ENCODE assay signal across 32 cellular contexts in the genomic region with DNA sequence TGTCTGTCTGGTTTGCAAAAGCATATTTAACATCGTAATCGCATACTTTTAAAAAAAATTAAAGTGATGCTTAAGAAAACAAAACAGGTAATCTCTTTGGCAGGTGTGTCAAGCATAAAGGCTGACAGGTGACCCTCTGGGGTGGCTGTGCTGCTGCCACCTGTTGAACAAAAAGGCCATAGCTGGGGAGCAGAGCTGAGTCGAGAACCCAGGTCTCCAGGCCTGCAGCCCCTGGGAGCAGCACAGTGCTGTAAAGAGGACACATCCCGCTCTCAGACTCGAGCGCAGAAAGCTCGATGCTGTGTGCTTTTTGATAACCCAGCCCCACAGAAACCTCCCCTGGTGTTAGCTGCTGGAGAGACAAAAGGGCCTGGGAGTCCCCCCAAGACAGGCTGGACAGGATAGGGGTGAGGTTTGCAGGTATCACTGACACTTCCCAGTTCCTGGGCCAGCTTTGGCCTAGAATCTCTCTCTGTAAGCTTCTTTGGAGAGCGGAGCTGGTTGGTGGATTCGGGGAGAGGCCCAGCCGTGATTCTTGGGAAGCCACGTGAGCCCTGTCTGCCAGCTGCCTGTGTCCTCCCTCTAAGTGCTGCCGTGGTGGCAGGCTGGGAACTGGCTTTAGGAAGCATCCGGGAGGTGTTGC.
DNase-seq lines count a peak whose midpoint lies in the region; ATAC-seq and TF ChIP-seq lines count a peak whose summit lies in the region.
"Had no signal": no experiment of that assay in that cellular context is flagged by ENCODE, and none has a peak within 500 bp of the region (broad histone marks: within the 10 kb centered on the region; RNA-seq: fewer than 3 reads in every experiment).

No MANE protein-coding gene starts in this region.

- H3K4me1 ChIP-seq in H9 (ENCODE audit: insufficient read depth, low read length) = no peaks in the 10 kb centered on the region
- H3K4me1 ChIP-seq in OCI-LY1 (ENCODE audit: insufficient read depth, low read length, severe bottlenecking) = no peaks in the 10 kb centered on the region
- H3K4me1 ChIP-seq in hepatocyte (ENCODE audit: insufficient read depth) = no peaks in the 10 kb centered on the region
- H3K4me1 ChIP-seq in MM.1S (ENCODE audit: low read length) = no peaks in the 10 kb centered on the region
- H3K4me1 ChIP-seq: Caco-2, colonic mucosa, left ventricle myocardium inferior, vagina had no signal

- H3K9me3 Mint-ChIP-seq in H9 = no peaks in the 10 kb centered on the region
- H3K9me3 Mint-ChIP-seq: effector memory CD8-positive, alpha-beta T cell; mesothelial cell of epicardium; naive thymus-derived CD4-positive, alpha-beta T cell; stimulated activated naive CD8-positive, alpha-beta T cell treated with anti-CD3 and anti-CD28 coated beads, Interleukin-15, Interleukin-2, amounts not matched to agents 100 ng/mL and 50 ng/mL, for 24 hours had no signal

- no peak overlapping the region for H4K8ac ChIP-seq in H9 (replicated peaks; ENCODE audit: insufficient read length, low read depth, low read length)

- H3K23ac ChIP-seq in H9 (ENCODE audit: insufficient read length, low read depth, low read length) = no peak overlapping the region

- H4K5ac ChIP-seq in H9 (ENCODE audit: insufficient read length, low read depth, low read length) = no peak overlapping the region

- no peak overlapping the region for H3K4me2 ChIP-seq in H9 (ENCODE audit: insufficient read depth, insufficient read length, low read length)
- H3K4me2 ChIP-seq in OCI-LY1 (ENCODE audit: low read length) = no peak overlapping the region
- no peak overlapping the region for H3K4me2 ChIP-seq in hepatocyte
- no peak overlapping the region for H3K4me2 ChIP-seq in MM.1S (ENCODE audit: low read depth, low read length)
- H3K4me2 ChIP-seq: BLaER1 treated with 17β-estradiol and CSF1 and Interleukin-3, amounts not matched to agents 10 nM and 100 nM had no signal

- no peak overlapping the region for H2BK15ac ChIP-seq in H9 (ENCODE audit: low read depth, low read length)

- no peak overlapping the region for H2AK5ac ChIP-seq in H9 (ENCODE audit: insufficient read length, low read length)

- H3K36me3 ChIP-seq in OCI-LY1 (ENCODE audit: insufficient read depth, low read length) = no peaks in the 10 kb centered on the region
- no peaks in the 10 kb centered on the region for H3K36me3 ChIP-seq in hepatocyte (replicated peaks; ENCODE audit: insufficient read depth, low read depth)
- H3K36me3 ChIP-seq in MM.1S (replicated peaks; ENCODE audit: insufficient read depth, low read length) = no peaks in the 10 kb centered on the region
- H3K36me3 ChIP-seq: BLaER1 treated with 17β-estradiol and CSF1 and Interleukin-3, amounts not matched to agents 10 nM and 100 nM; colonic mucosa; left ventricle myocardium inferior; thoracic aorta; vagina had no signal

- no peak for ATAC-seq in left ventricle myocardium superior
- ATAC-seq: activated CD4-positive, alpha-beta T cell treated with anti-CD3 and anti-CD28 coated beads for 36 hours; activated CD8-positive, alpha-beta T cell treated with anti-CD3 and anti-CD28 coated beads, Interleukin-2, amount 10 ng/mL, durations not matched to agents 7 days and 5 days; effector memory CD8-positive, alpha-beta T cell; naive thymus-derived CD4-positive, alpha-beta T cell had no signal

- intact Hi-C loops in left ventricle myocardium superior (cut with micrococcal nuclease) = no loop called here

- H3K9me3 ChIP-seq in H9 (ENCODE audit: control insufficient read depth, low read depth, low read length) (no peaks in the 10 kb centered on the region), OCI-LY1 (ENCODE audit: low read length) (no peaks in the 10 kb centered on the region), hepatocyte (ENCODE audit: low read depth) (no peaks in the 10 kb centered on the region), MM.1S (replicated peaks; ENCODE audit: insufficient read depth, low read length) (no peaks in the 10 kb centered on the region)
- H3K9me3 ChIP-seq: BLaER1 treated with 17β-estradiol and CSF1 and Interleukin-3, amounts not matched to agents 10 nM and 100 nM; Caco-2; colonic mucosa; left ventricle myocardium inferior; thoracic aorta; vagina had no signal

- H2AFZ ChIP-seq in H9 (ENCODE audit: low read length) = no peak overlapping the region
- no peak overlapping the region for H2AFZ ChIP-seq in OCI-LY1 (ENCODE audit: low read length)
- H2AFZ ChIP-seq in hepatocyte = no peak overlapping the region
- no peak overlapping the region for H2AFZ ChIP-seq in MM.1S (ENCODE audit: low read length)

- H3K4me1 Mint-ChIP-seq in H9 = peaks cover 3 to 13% of the 10 kb centered on the region in 2 experiments; a peak in 3 of 4 replicates
- H3K4me1 Mint-ChIP-seq: activated CD4-positive, alpha-beta T cell treated with anti-CD3 and anti-CD28 coated beads for 36 hours; mesothelial cell of epicardium; naive thymus-derived CD4-positive, alpha-beta T cell had no signal

- H2BK120ac ChIP-seq in H9 (ENCODE audit: low read depth, low read length, poor library complexity, severe bottlenecking) = no peak overlapping the region

- H3K4ac ChIP-seq in H9 (ENCODE audit: low read depth, low read length) = no peak overlapping the region

- no peak overlapping the region for H3K56ac ChIP-seq in H9 (ENCODE audit: insufficient read length, low read depth, low read length)

- H2BK20ac ChIP-seq in H9 (ENCODE audit: low read depth, low read length, poor library complexity, severe bottlenecking) = no peak overlapping the region

- H3K9ac ChIP-seq in H9 (ENCODE audit: extremely low read depth, insufficient read length, low read length) (no peak overlapping the region), OCI-LY1 (ENCODE audit: low read length) (no peak overlapping the region), MM.1S (ENCODE audit: low read length) (no peak overlapping the region)
- H3K9ac ChIP-seq: BLaER1 treated with 17β-estradiol and CSF1 and Interleukin-3, amounts not matched to agents 10 nM and 100 nM had no signal

- no peak overlapping the region for H2BK12ac ChIP-seq in H9 (ENCODE audit: insufficient read length, low read depth, low read length)

- H3K18ac ChIP-seq in H9 (ENCODE audit: insufficient read length, low read depth, low read length) = no peak overlapping the region

- no peak overlapping the region for H3T11ph ChIP-seq in H9 (ENCODE audit: low read length)

- no peaks in the 10 kb centered on the region; a peak in 1 of 7 replicates for H3K36me3 Mint-ChIP-seq in H9 (ENCODE audit: insufficient read depth in 1 of 3, low read depth in 3 of 3)
- H3K36me3 Mint-ChIP-seq: activated naive CD8-positive, alpha-beta T cell; mesothelial cell of epicardium; naive thymus-derived CD4-positive, alpha-beta T cell had no signal

- H3K14ac ChIP-seq in H9 (ENCODE audit: insufficient read depth, low read length) = no peak overlapping the region

- no peaks in the 10 kb centered on the region; the same call in 1 of the 2 replicates for H3K27me3 Mint-ChIP-seq in H9 (ENCODE audit: low read depth)
- H3K27me3 Mint-ChIP-seq: activated CD4-positive, alpha-beta T cell treated with anti-CD3 and anti-CD28 coated beads for 36 hours; activated naive CD8-positive, alpha-beta T cell; stimulated activated naive CD8-positive, alpha-beta T cell treated with anti-CD3 and anti-CD28 coated beads, Interleukin-15, Interleukin-2, amounts not matched to agents 100 ng/mL and 50 ng/mL, for 24 hours had no signal

- no peak overlapping the region for H4K91ac ChIP-seq in H9 (ENCODE audit: insufficient read length, low read depth, low read length)

- H3K27ac Mint-ChIP-seq in H9 = no peak overlapping the region
- H3K27ac Mint-ChIP-seq: activated CD4-positive, alpha-beta T cell treated with anti-CD3 and anti-CD28 coated beads for 36 hours; activated CD8-positive, alpha-beta T cell treated with anti-CD3 and anti-CD28 coated beads, Interleukin-2, amount 10 ng/mL, durations not matched to agents 7 days and 5 days; activated naive CD8-positive, alpha-beta T cell; effector memory CD8-positive, alpha-beta T cell; mesothelial cell of epicardium; naive thymus-derived CD4-positive, alpha-beta T cell; stimulated activated naive CD8-positive, alpha-beta T cell treated with anti-CD3 and anti-CD28 coated beads, Interleukin-15, Interleukin-2, amounts not matched to agents 100 ng/mL and 50 ng/mL, for 24 hours had no signal

- TF ChIP-seq CTCF in H9 (conservative IDR thresholded peaks at IDR 0.05) (peak; percentile 47), OCI-LY1 (IDR thresholded peaks at IDR 0.05; ENCODE audit: low read length) (peak; percentile 21; the same call in 1 of the 2 replicates), hepatocyte (IDR thresholded peaks at IDR 0.05; ENCODE audit: poor library complexity) (no peak), MM.1S (IDR thresholded peaks at IDR 0.05; ENCODE audit: low read length) (no peak)

- H3F3A ChIP-seq in OCI-LY1 (ENCODE audit: insufficient read depth, low read length) (no peaks in the 10 kb centered on the region), MM.1S (ENCODE audit: insufficient read depth, low read length) (no peaks in the 10 kb centered on the region)

- no peaks in the 10 kb centered on the region for H3K79me1 ChIP-seq in H9 (ENCODE audit: insufficient read depth, low read depth, low read length, poor library complexity, severe bottlenecking)

- no peaks in the 10 kb centered on the region for H3K23me2 ChIP-seq in H9 (ENCODE audit: insufficient read length, low read depth, low read length, poor library complexity, severe bottlenecking)

- H4K20me1 ChIP-seq in H9 (ENCODE audit: control insufficient read depth, insufficient read depth, insufficient read length) (no peaks in the 10 kb centered on the region), OCI-LY1 (ENCODE audit: insufficient read depth, low read length) (no peaks in the 10 kb centered on the region), hepatocyte (ENCODE audit: insufficient read depth, poor library complexity, severe bottlenecking) (no peaks in the 10 kb centered on the region), MM.1S (ENCODE audit: insufficient read depth, low read length) (no peaks in the 10 kb centered on the region)
- H4K20me1 ChIP-seq: BLaER1 treated with 17β-estradiol and CSF1 and Interleukin-3, amounts not matched to agents 10 nM and 100 nM had no signal

- H3K4me3 ChIP-seq in OCI-LY1 (ENCODE audit: low read depth, low read length, poor library complexity, severe bottlenecking) (no peak overlapping the region), hepatocyte (no peak overlapping the region), MM.1S (ENCODE audit: low read length) (no peak overlapping the region)
- H3K4me3 ChIP-seq: BLaER1 treated with 17β-estradiol and CSF1 and Interleukin-3, amounts not matched to agents 10 nM and 100 nM; colonic mucosa; left ventricle myocardium inferior; thoracic aorta; vagina had no signal

- DNase-seq in DMS53 treated with DMSO at 0.1 percent for 48 hours (lab: John Stamatoyannopoulos, UW; ENCODE audit: unreplicated experiment) (peak; percentile 77), H9 (no peak), hepatocyte (ENCODE audit: low spot score) (peak; percentile 19), GOT3 (lab: John Stamatoyannopoulos, UW) (no peak), left ventricle myocardium superior (no peak), anterior cingulate cortex (lab: John Stamatoyannopoulos, UW) (no peak), MM.1S (no peak)
- DNase-seq: activated CD4-positive, alpha-beta T cell treated with anti-CD3 and anti-CD28 coated beads for 36 hours; activated CD8-positive, alpha-beta T cell treated with anti-CD3 and anti-CD28 coated beads, Interleukin-2, amount 10 ng/mL, durations not matched to agents 7 days and 5 days; activated effector memory CD4-positive, alpha-beta T cell treated with Interleukin-2 at 50 U/mL for 16 hours; activated T-cell treated with anti-CD3 and anti-CD28 coated beads for 4 hours; aorta; colonic mucosa; DMS79 treated with DMSO at 0.1 percent for 48 hours; effector memory CD8-positive, alpha-beta T cell; foreskin fibroblast; Karpas-422; left ventricle myocardium inferior; naive thymus-derived CD4-positive, alpha-beta T cell; NCI-H226; NK-92 treated with Interleukin-12 subunit alpha and Interleukin-12 subunit beta, amount 100 ng/mL, for 24 hours; occipital lobe; T-helper 1 cell had no signal

- H3K79me2 ChIP-seq in H9 (ENCODE audit: insufficient read depth, low read length) (no peaks in the 10 kb centered on the region), OCI-LY1 (ENCODE audit: insufficient read depth, low read length) (no peaks in the 10 kb centered on the region), hepatocyte (no peaks in the 10 kb centered on the region), MM.1S (ENCODE audit: low read length) (no peaks in the 10 kb centered on the region)

- no peak overlapping the region for H3K4me3 Mint-ChIP-seq in H9
- H3K4me3 Mint-ChIP-seq: activated CD4-positive, alpha-beta T cell treated with anti-CD3 and anti-CD28 coated beads for 36 hours; activated CD8-positive, alpha-beta T cell treated with anti-CD3 and anti-CD28 coated beads, Interleukin-2, amount 10 ng/mL, durations not matched to agents 7 days and 5 days; activated naive CD8-positive, alpha-beta T cell; effector memory CD8-positive, alpha-beta T cell; mesothelial cell of epicardium; naive thymus-derived CD4-positive, alpha-beta T cell; stimulated activated naive CD8-positive, alpha-beta T cell treated with anti-CD3 and anti-CD28 coated beads, Interleukin-15, Interleukin-2, amounts not matched to agents 100 ng/mL and 50 ng/mL, for 24 hours had no signal

- H3K27ac ChIP-seq in H9 (ENCODE audit: insufficient read length, low read depth, low read length) = no peak overlapping the region
- no peak overlapping the region for H3K27ac ChIP-seq in OCI-LY1 (ENCODE audit: low read depth, low read length, poor library complexity, severe bottlenecking)
- no peak overlapping the region for H3K27ac ChIP-seq in hepatocyte
- no peak overlapping the region for H3K27ac ChIP-seq in MM.1S (ENCODE audit: low read length)
- H3K27ac ChIP-seq: BLaER1 treated with 17β-estradiol and CSF1 and Interleukin-3, amounts not matched to agents 10 nM and 100 nM; colonic mucosa; HL-60; left ventricle myocardium inferior; thoracic aorta; vagina had no signal

- H3K9me2 ChIP-seq in OCI-LY1 (ENCODE audit: low read depth, low read length) (no peaks in the 10 kb centered on the region), hepatocyte (replicated peaks; ENCODE audit: insufficient read depth) (no peaks in the 10 kb centered on the region), MM.1S (replicated peaks; ENCODE audit: insufficient read depth, low read length) (no peaks in the 10 kb centered on the region)

- 0 out of 2 replicates have a peak, but pooled peaks cover 3% of the 10 kb centered on the region for H3K27me3 ChIP-seq in H9 (ENCODE audit: insufficient read depth, low read length)
- no peaks in the 10 kb centered on the region for H3K27me3 ChIP-seq in OCI-LY1 (ENCODE audit: insufficient read depth, low read length)
- no peaks in the 10 kb centered on the region for H3K27me3 ChIP-seq in hepatocyte
- H3K27me3 ChIP-seq in MM.1S (replicated peaks; ENCODE audit: insufficient read depth, low read length) = no peaks in the 10 kb centered on the region
- H3K27me3 ChIP-seq: BLaER1 treated with 17β-estradiol and CSF1 and Interleukin-3, amounts not matched to agents 10 nM and 100 nM; colonic mucosa; vagina had no signal

- WGBS in H9 (ENCODE audit: extremely low coverage, insufficient read length, low lambda C conversion rate) = no CpG with 5 or more reads among the region's 13 CpGs
- 86% methylated on average over 13 of the region's 13 CpGs for WGBS in hepatocyte (ENCODE audit: low lambda C conversion rate, missing lambda C conversion rate)

- no peak overlapping the region for H2BK5ac ChIP-seq in H9 (ENCODE audit: insufficient read length, low read length)

Comparison
In these comparisons a context has a peak if more than half of its experiments do, and no peak if none do; other contexts are left out.
1. DNase-seq: peak in DMS53 treated with DMSO at 0.1 percent for 48 hours (single experiment) and hepatocyte (single experiment); none in H9 (single experiment), GOT3 (single experiment), left ventricle myocardium superior (single experiment), anterior cingulate cortex (0 of 58) and MM.1S (single experiment).
2. CTCF ChIP-seq: peak in H9 (single experiment) and OCI-LY1 (single experiment); none in hepatocyte (single experiment) and MM.1S (single experiment).